Comparison of ENCODE assay signal across 9 cellular contexts in the genomic region with DNA sequence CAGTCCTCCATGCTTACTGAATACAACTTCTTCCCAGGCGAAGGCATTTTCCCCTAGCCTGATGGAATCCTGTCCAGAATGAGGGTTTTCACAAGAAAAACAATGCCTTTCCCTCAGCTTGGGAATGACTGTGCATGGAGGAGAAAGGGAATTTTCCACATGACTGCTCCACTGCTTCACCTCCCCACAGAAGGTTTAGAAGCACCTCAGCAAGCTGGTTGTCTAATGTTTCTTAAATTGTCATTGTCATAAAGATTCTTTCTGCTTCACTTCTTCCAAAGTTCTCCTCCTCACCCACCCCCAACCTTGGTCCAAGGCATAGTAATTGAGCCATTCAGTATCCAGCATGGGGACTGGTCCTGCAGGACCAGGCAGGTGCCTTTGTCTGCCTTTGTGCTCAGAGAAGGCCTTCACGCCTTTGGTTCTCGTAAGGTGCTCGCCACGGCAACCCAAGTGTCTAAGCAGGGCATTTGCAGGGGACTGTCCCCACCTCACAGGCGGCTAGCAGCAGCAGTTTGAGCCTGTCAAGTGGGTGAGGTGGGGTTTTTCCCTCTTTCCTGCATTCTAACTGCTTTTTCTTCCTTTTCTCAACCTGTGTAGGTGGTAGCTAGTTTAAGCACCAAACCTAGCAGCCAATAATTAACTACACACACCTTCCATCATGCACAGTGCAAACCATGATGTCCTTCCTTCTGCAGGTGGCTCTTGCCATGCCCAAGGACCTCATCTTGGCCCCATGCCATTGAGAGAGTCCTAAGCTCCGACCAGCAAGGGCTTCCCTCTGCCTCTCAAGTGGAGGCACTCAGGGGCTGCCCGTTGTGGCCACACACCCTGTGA.
A peak's percentile ranks its signal among the peaks of the same experiment; 100 is the strongest.
DNase-seq lines count a peak whose midpoint lies in the region; ATAC-seq, FAIRE-seq and TF ChIP-seq lines count a peak whose summit lies in the region.
"Had no signal": no experiment of that assay in that cellular context is flagged by ENCODE, and none has a peak within 500 bp of the region (broad histone marks: within the 10 kb centered on the region; RNA-seq: fewer than 3 reads in every experiment).

No MANE protein-coding gene starts in this region.

- peaks cover 45% of the 10 kb centered on the region for H3K4me1 ChIP-seq in GM12878 (ENCODE audit: control insufficient read depth, insufficient read depth, low read length)
- H3K4me1 ChIP-seq in upper lobe of right lung = no peaks in the 10 kb centered on the region

- BruUV-seq in GM12878 (replicated peaks; lab: Mats Ljungman, UMichigan) = no TSS peak

- H3K9me3 ChIP-seq in GM12878 (replicated peaks; ENCODE audit: control insufficient read depth, insufficient read depth, low read length) = peaks cover 4% of the 10 kb centered on the region; the same call in 1 of the 3 replicates
- no peaks in the 10 kb centered on the region for H3K9me3 ChIP-seq in upper lobe of right lung

- ATAC-seq in HG03064 (IDR thresholded peaks at IDR 0.05; ENCODE audit: low read depth, unreplicated experiment) (peak; percentile 62), GM12878 (peak; percentile 84), upper lobe of right lung (peak; percentile 32), GM18519 (IDR thresholded peaks at IDR 0.05; ENCODE audit: low FRiP score, unreplicated experiment) (no peak)

- peak overlapping the region; percentile 50 for H3K4me2 ChIP-seq in GM12878 (ENCODE audit: control insufficient read depth, insufficient read depth)

- H3K9me3 Mint-ChIP-seq in activated naive CD4-positive, alpha-beta T cell treated with anti-CD3 and anti-CD28 coated beads, Interleukin-2, amount 10 ng/mL, durations not matched to agents 7 days and 5 days = no peaks in the 10 kb centered on the region

- POLR2A ChIA-PET in GM12878 (lab: Charles Lee) = interaction anchor here (1.4 to 1.5 kb wide), 2 partner anchors 24 to 146 kb away, joined by 3 to 4 read pairs; no protein-coding TSS in a partner anchor

- H3K27me3 Mint-ChIP-seq in activated naive CD4-positive, alpha-beta T cell treated with anti-CD3 and anti-CD28 coated beads, Interleukin-2, amount 10 ng/mL, durations not matched to agents 7 days and 5 days = peaks cover 65% of the 10 kb centered on the region

- intact Hi-C loops in GM12878 (cut with micrococcal nuclease; ENCODE audit: unreplicated experiment) = loop anchor here (2.0 to 10.0 kb wide), 2 partner anchors 18 to 200 kb away; no protein-coding TSS in a partner anchor
- intact Hi-C loops in upper lobe of right lung (cut with DNase I) = no loop called here

- DNase-seq in activated naive CD4-positive, alpha-beta T cell treated with Interleukin-2 at 50 U/mL for 16 hours = peak; percentile 42
- no peak for DNase-seq in activated naive CD4-positive, alpha-beta T cell treated with anti-CD3 and anti-CD28 coated beads, Interleukin-2, amount 10 ng/mL, durations not matched to agents 7 days and 5 days
- DNase-seq in GM12878 (ENCODE audit: low read depth, low spot score) (peak; percentile 75), upper lobe of right lung (no peak), DMS153 treated with DMSO at 0.1 percent for 48 hours (lab: John Stamatoyannopoulos, UW; ENCODE audit: unreplicated experiment) (no peak), NCI-H2171 treated with DMSO at 0.1 percent for 48 hours (lab: John Stamatoyannopoulos, UW) (no peak)

- H3K36me3 ChIP-seq in GM12878 (ENCODE audit: control insufficient read depth in 2 of 2, insufficient read depth in 2 of 2, low read length in 1 of 2) = no peaks in the 10 kb centered on the region
- no peaks in the 10 kb centered on the region for H3K36me3 ChIP-seq in upper lobe of right lung
- H3K36me3 ChIP-seq: cardiac muscle cell had no signal

- no peak for TF ChIP-seq POLR2A in GM12878 (IDR thresholded peaks at IDR 0.05; ENCODE audit: low read depth, low read length)

- no peak overlapping the region for H2AFZ ChIP-seq in GM12878 (ENCODE audit: control insufficient read depth, low read depth, low read length)

- peaks cover 8% of the 10 kb centered on the region for H3K4me1 Mint-ChIP-seq in activated naive CD4-positive, alpha-beta T cell treated with anti-CD3 and anti-CD28 coated beads, Interleukin-2, amount 10 ng/mL, durations not matched to agents 7 days and 5 days

- H3K27me3 ChIP-seq in GM12878 (replicated peaks in 1 of 2; ENCODE audit: control insufficient read depth in 2 of 2, insufficient read depth in 2 of 2, low read length in 1 of 2) (peaks cover 0 to 17% of the 10 kb centered on the region in 2 experiments; a peak in 3 of 4 replicates), upper lobe of right lung (no peaks in the 10 kb centered on the region)
- H3K27me3 ChIP-seq: cardiac muscle cell had no signal

- CTCF ChIA-PET in activated naive CD4-positive, alpha-beta T cell treated with anti-CD3 and anti-CD28 coated beads, Interleukin-2, amount 10 ng/mL, durations not matched to agents 7 days and 5 days (lab: Charles Lee) = no interaction called here
- CTCF ChIA-PET in GM12878 (lab: Yijun Ruan, JAX) = interaction anchor here (0.7 to 2.4 kb wide), 6 partner anchors 15 to 243 kb away, joined by 3 to 13 read pairs (median 5); no protein-coding TSS in a partner anchor

- no peaks in the 10 kb centered on the region for H3K79me2 ChIP-seq in GM12878 (ENCODE audit: control insufficient read depth, insufficient read depth, low read length)

- no peaks in the 10 kb centered on the region for H4K20me1 ChIP-seq in GM12878 (ENCODE audit: control insufficient read depth, insufficient read depth)

- WGBS in GM12878 (ENCODE audit: insufficient coverage, insufficient replicate concordance, low lambda C conversion rate, missing lambda C conversion rate) = 4% methylated on average over 8 of the region's 8 CpGs

- H3K9ac ChIP-seq in GM12878 (ENCODE audit: control insufficient read depth, insufficient read depth, low read length) = no peak overlapping the region

- H3K4me3 ChIP-seq in GM12878 (no peak overlapping the region), upper lobe of right lung (no peak overlapping the region)
- H3K4me3 ChIP-seq: cardiac muscle cell had no signal

- in situ Hi-C loops in GM12878 (cut with MboI) = no loop called here

- TF ChIP-seq RAD21 in GM12878 (IDR thresholded peaks at IDR 0.05; ENCODE audit: insufficient read depth, low read depth, low read length) = 0 out of 2 replicates have a peak, but pooled peaks have one; percentile 1

- RAD21 ChIA-PET in GM12878 (lab: Charles Lee; ENCODE audit: unreplicated experiment) = interaction anchor here (0.9 to 2.9 kb wide), 9 partner anchors 11 to 242 kb away, joined by 3 to 18 read pairs (median 6); a partner anchor contains a TSS

- H3K27ac ChIP-seq in GM12878 (ENCODE audit: control insufficient read depth, insufficient read depth) (no peak overlapping the region), upper lobe of right lung (no peak overlapping the region)
- H3K27ac ChIP-seq: cardiac muscle cell had no signal

- FAIRE-seq in GM12878 (lab: Jason Lieb, UNC) = no peak

- no peaks in the 10 kb centered on the region for H3K36me3 Mint-ChIP-seq in activated naive CD4-positive, alpha-beta T cell treated with anti-CD3 and anti-CD28 coated beads, Interleukin-2, amount 10 ng/mL, durations not matched to agents 7 days and 5 days

- H3K27ac Mint-ChIP-seq in activated naive CD4-positive, alpha-beta T cell treated with anti-CD3 and anti-CD28 coated beads, Interleukin-2, amount 10 ng/mL, durations not matched to agents 7 days and 5 days = no peak overlapping the region

- TF ChIP-seq CTCF in GM12878 (IDR thresholded peaks at IDR 0.05 in 2 of 3, conservative IDR thresholded peaks at IDR 0.05 in 1 of 3; ENCODE audit: control insufficient read depth in 2 of 3, extremely low read depth in 1 of 3, insufficient read depth in 1 of 3, low read depth in 3 of 3, low read length in 3 of 3) (no peak), upper lobe of right lung (IDR thresholded peaks at IDR 0.05) (no peak)

- SMC1A ChIA-PET in GM12878 (lab: Charles Lee; ENCODE audit: uncharacterized antibody, unreplicated experiment) = interaction anchor here (0.9 to 5.4 kb wide), 11 partner anchors 11 to 197 kb away, joined by 3 to 18 read pairs (median 4); no protein-coding TSS in a partner anchor

- no peak overlapping the region for H3K4me3 Mint-ChIP-seq in activated naive CD4-positive, alpha-beta T cell treated with anti-CD3 and anti-CD28 coated beads, Interleukin-2, amount 10 ng/mL, durations not matched to agents 7 days and 5 days

- TF ChIP-seq EP300 in GM12878 (IDR thresholded peaks at IDR 0.05; ENCODE audit: borderline replicate concordance in 1 of 2, control insufficient read depth in 1 of 2, low read depth in 2 of 2, low read length in 2 of 2) = peak; percentile 84 to 88; a peak in 3 of 4 replicates

TF ChIP-seq in GM12878, 131 proteins besides CTCF, POLR2A, EP300 and RAD21 (continues in another document):
- TF ChIP-seq, protein P1, sequence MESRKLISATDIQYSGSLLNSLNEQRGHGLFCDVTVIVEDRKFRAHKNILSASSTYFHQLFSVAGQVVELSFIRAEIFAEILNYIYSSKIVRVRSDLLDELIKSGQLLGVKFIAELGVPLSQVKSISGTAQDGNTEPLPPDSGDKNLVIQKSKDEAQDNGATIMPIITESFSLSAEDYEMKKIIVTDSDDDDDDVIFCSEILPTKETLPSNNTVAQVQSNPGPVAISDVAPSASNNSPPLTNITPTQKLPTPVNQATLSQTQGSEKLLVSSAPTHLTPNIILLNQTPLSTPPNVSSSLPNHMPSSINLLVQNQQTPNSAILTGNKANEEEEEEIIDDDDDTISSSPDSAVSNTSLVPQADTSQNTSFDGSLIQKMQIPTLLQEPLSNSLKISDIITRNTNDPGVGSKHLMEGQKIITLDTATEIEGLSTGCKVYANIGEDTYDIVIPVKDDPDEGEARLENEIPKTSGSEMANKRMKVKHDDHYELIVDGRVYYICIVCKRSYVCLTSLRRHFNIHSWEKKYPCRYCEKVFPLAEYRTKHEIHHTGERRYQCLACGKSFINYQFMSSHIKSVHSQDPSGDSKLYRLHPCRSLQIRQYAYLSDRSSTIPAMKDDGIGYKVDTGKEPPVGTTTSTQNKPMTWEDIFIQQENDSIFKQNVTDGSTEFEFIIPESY (IDR thresholded peaks at IDR 0.05) = no peak
- TF ChIP-seq SMAD1 (IDR thresholded peaks at IDR 0.05; ENCODE audit: low read depth, partially characterized antibody) = peak; percentile 24
- TF ChIP-seq SIX5 (IDR thresholded peaks at IDR 0.05; ENCODE audit: low read depth, low read length, severe bottlenecking) = no peak
- no peak for TF ChIP-seq NR2C2 (IDR thresholded peaks at IDR 0.05; ENCODE audit: borderline replicate concordance, control insufficient read depth, insufficient read length, low read depth)
- TF ChIP-seq MEF2A (IDR thresholded peaks at IDR 0.05; ENCODE audit: insufficient read depth, low read depth, low read length) = peak; percentile 94

Comparison
In these comparisons a context has a peak if more than half of its experiments do, and no peak if none do; other contexts are left out.
1. DNase-seq: peak in activated naive CD4-positive, alpha-beta T cell treated with Interleukin-2 at 50 U/mL for 16 hours (single experiment) and GM12878 (single experiment); none in activated naive CD4-positive, alpha-beta T cell treated with anti-CD3 and anti-CD28 coated beads, Interleukin-2, amount 10 ng/mL, durations not matched to agents 7 days and 5 days (single experiment), upper lobe of right lung (single experiment), DMS153 treated with DMSO at 0.1 percent for 48 hours (single experiment) and NCI-H2171 treated with DMSO at 0.1 percent for 48 hours (single experiment).